9 cellular contexts compared by ENCODE assay signal in genomic region chr10:88390041-88390440, GRCh38.
A peak's percentile ranks its signal among the peaks of the same experiment; 100 is the strongest.
DNase-seq lines count a peak whose midpoint lies in the region; ATAC-seq, FAIRE-seq and TF ChIP-seq lines count a peak whose summit lies in the region.
"Had no signal": no experiment of that assay in that cellular context is flagged by ENCODE, and none has a peak within 500 bp of the region (broad histone marks: within the 10 kb centered on the region; RNA-seq: fewer than 3 reads in every experiment).

No MANE protein-coding gene starts in this region.

- CTCF ChIA-PET in GM12878 (lab: Yijun Ruan, JAX), result interaction anchor here (0.7 to 5.6 kb wide), 53 partner anchors 8 to 585 kb away, joined by 3 to 98 read pairs (median 5); partner anchors contain the start of genes KLLN and PTEN

- peak overlapping the region; percentile 99 for H3K27ac ChIP-seq in GM12878 (ENCODE audit: control insufficient read depth, insufficient read depth)
- H3K27ac ChIP-seq: SJSA1 had no signal

- peaks cover 20% of the 10 kb centered on the region for H3K79me2 ChIP-seq in Loucy (ENCODE audit: insufficient read depth, low read length)
- H3K79me2 ChIP-seq in GM12878 (ENCODE audit: control insufficient read depth, insufficient read depth, low read length), result no peaks in the 10 kb centered on the region

- no peak for TF ChIP-seq RAD21 in GM12878 (IDR thresholded peaks at IDR 0.05; ENCODE audit: insufficient read depth, low read depth, low read length)

- no peak for TF ChIP-seq EP300 in GM12878 (IDR thresholded peaks at IDR 0.05; ENCODE audit: borderline replicate concordance in 1 of 2, control insufficient read depth in 1 of 2, low read depth in 2 of 2, low read length in 2 of 2)

- H3K36me3 ChIP-seq in Loucy (ENCODE audit: insufficient read depth, low read length), result no peaks in the 10 kb centered on the region
- H3K36me3 ChIP-seq in GM12878 (ENCODE audit: control insufficient read depth in 2 of 2, insufficient read depth in 2 of 2, low read length in 1 of 2), result no peaks in the 10 kb centered on the region
- H3K36me3 ChIP-seq: SJSA1 had no signal

- TF ChIP-seq POLR2A in GM12892 (IDR thresholded peaks at IDR 0.05; ENCODE audit: low read depth, low read length) (no peak), GM12878 (IDR thresholded peaks at IDR 0.05; ENCODE audit: low read depth, low read length) (no peak)

- peaks cover 66% of the 10 kb centered on the region for H3K4me1 ChIP-seq in Loucy (ENCODE audit: insufficient read depth, low read length, poor library complexity, severe bottlenecking)
- H3K4me1 ChIP-seq in GM12878 (ENCODE audit: control insufficient read depth, insufficient read depth, low read length), result peaks cover 60% of the 10 kb centered on the region
- H3K4me1 ChIP-seq: SJSA1 had no signal

- H4K20me1 ChIP-seq in Loucy (ENCODE audit: insufficient read depth, low read length, poor library complexity, severe bottlenecking) (no peaks in the 10 kb centered on the region), GM12878 (ENCODE audit: control insufficient read depth, insufficient read depth) (no peaks in the 10 kb centered on the region)

- RAD21 ChIA-PET in GM12878 (lab: Charles Lee; ENCODE audit: unreplicated experiment), result interaction anchor here (0.7 to 7.3 kb wide), 29 partner anchors 16 to 572 kb away, joined by 3 to 158 read pairs (median 5); partner anchors contain the start of genes ATAD1, KLLN and PTEN

- H2AFZ ChIP-seq in Loucy (ENCODE audit: low read length) (no peak overlapping the region), GM12878 (ENCODE audit: control insufficient read depth, low read depth, low read length) (no peak overlapping the region)

- H3K9me3 ChIP-seq in Loucy (ENCODE audit: insufficient read depth, low read depth, low read length) (no peaks in the 10 kb centered on the region), GM12878 (replicated peaks; ENCODE audit: control insufficient read depth, insufficient read depth, low read length) (no peaks in the 10 kb centered on the region)
- H3K9me3 ChIP-seq: SJSA1 had no signal

- peaks cover 15% of the 10 kb centered on the region for H3F3A ChIP-seq in Loucy (ENCODE audit: low read depth)

- DNase-seq in GM12892 (ENCODE audit: insufficient read length) (no peak), GM12878 (ENCODE audit: low read depth, low spot score) (no peak), superior temporal gyrus (ENCODE audit: extremely low spot score) (peak; percentile 21), DMS153 treated with DMSO at 0.1 percent for 48 hours (lab: John Stamatoyannopoulos, UW; ENCODE audit: unreplicated experiment) (no peak)
- no peak for DNase-seq in activated CD4-positive, alpha-beta T cell treated with anti-CD3 and anti-CD28 coated beads for 48 hours
- DNase-seq: NCI-H2029 had no signal

- in situ Hi-C loops in GM12878 (cut with MboI), result no loop called here

- ATAC-seq in GM12878 (no peak), HG02973 (IDR thresholded peaks at IDR 0.05; ENCODE audit: unreplicated experiment) (no peak)

- H3K9ac ChIP-seq in Loucy (ENCODE audit: low read depth, low read length, poor library complexity, severe bottlenecking), result peak overlapping the region; percentile 99
- no peak overlapping the region for H3K9ac ChIP-seq in GM12878 (ENCODE audit: control insufficient read depth, insufficient read depth, low read length)

- TF ChIP-seq CTCF in Loucy (conservative IDR thresholded peaks at IDR 0.05; ENCODE audit: low read length) (no peak), GM12878 (IDR thresholded peaks at IDR 0.05 in 2 of 3, conservative IDR thresholded peaks at IDR 0.05 in 1 of 3; ENCODE audit: control insufficient read depth in 2 of 3, extremely low read depth in 1 of 3, insufficient read depth in 1 of 3, low read depth in 3 of 3, low read length in 3 of 3) (no peak)

- SMC1A ChIA-PET in GM12878 (lab: Charles Lee; ENCODE audit: uncharacterized antibody, unreplicated experiment), result interaction anchor here (0.5 to 10.1 kb wide), 61 partner anchors 9 to 572 kb away, joined by 3 to 192 read pairs (median 4); partner anchors contain the start of genes ATAD1, KLLN and PTEN

- intact Hi-C loops in GM12878 (cut with micrococcal nuclease; ENCODE audit: unreplicated experiment), result no loop called here

- H3K9me2 ChIP-seq in Loucy (replicated peaks; ENCODE audit: low read depth, low read length), result no peaks in the 10 kb centered on the region

- H3K27me3 ChIP-seq in Loucy (ENCODE audit: insufficient read depth, low read length, poor library complexity, severe bottlenecking) (no peaks in the 10 kb centered on the region), GM12878 (replicated peaks in 1 of 2; ENCODE audit: control insufficient read depth in 2 of 2, insufficient read depth in 2 of 2, low read length in 1 of 2) (no peaks in the 10 kb centered on the region)
- H3K27me3 ChIP-seq: SJSA1 had no signal

- H3K4me2 ChIP-seq in Loucy (ENCODE audit: low read depth, low read length, poor library complexity, severe bottlenecking), result peak overlapping the region; percentile 97
- no peak overlapping the region for H3K4me2 ChIP-seq in GM12878 (ENCODE audit: control insufficient read depth, insufficient read depth)

- BruUV-seq in GM12878 (replicated peaks; lab: Mats Ljungman, UMichigan), result no TSS peak

- WGBS in GM12878 (ENCODE audit: insufficient coverage, insufficient replicate concordance, low lambda C conversion rate, missing lambda C conversion rate), result 98% methylated on average over 4 of the region's 4 CpGs

- POLR2A ChIA-PET in GM12878 (lab: Charles Lee), result interaction anchor here (1.0 to 5.3 kb wide), 4 partner anchors 276 to 531 kb away, joined by 3 to 53 read pairs (median 7); partner anchors contain the start of genes KLLN and PTEN

- peak; percentile 66 for FAIRE-seq in GM12892 (lab: Jason Lieb, UNC)
- FAIRE-seq in GM12878 (lab: Jason Lieb, UNC), result no peak

- H3K4me3 ChIP-seq in Loucy (ENCODE audit: low read length, poor library complexity, severe bottlenecking), result no peak overlapping the region
- no peak overlapping the region for H3K4me3 ChIP-seq in GM12878
- H3K4me3 ChIP-seq: SJSA1 had no signal

TF ChIP-seq in GM12878, 131 proteins besides CTCF, POLR2A, EP300 and RAD21:
- TF ChIP-seq CBX5 (IDR thresholded peaks at IDR 0.05; ENCODE audit: low read depth) (no peak), NR2F1 (conservative IDR thresholded peaks at IDR 0.05) (no peak), PBX3 (IDR thresholded peaks at IDR 0.05; ENCODE audit: insufficient replicate concordance, low read depth, low read length) (no peak), GABPA (IDR thresholded peaks at IDR 0.05; ENCODE audit: low read depth) (no peak), USF2 (IDR thresholded peaks at IDR 0.05; ENCODE audit: borderline replicate concordance, low read depth, low read length) (no peak), RCOR1 (conservative IDR thresholded peaks at IDR 0.05; ENCODE audit: low read depth, low read length) (no peak), NR2C2 (IDR thresholded peaks at IDR 0.05; ENCODE audit: borderline replicate concordance, control insufficient read depth, insufficient read length, low read depth) (no peak), CBFB (IDR thresholded peaks at IDR 0.05; ENCODE audit: low read depth) (no peak), WRNIP1 (IDR thresholded peaks at IDR 0.05; ENCODE audit: borderline replicate concordance, low read depth, low read length) (no peak), PAX8 (IDR thresholded peaks at IDR 0.05) (no peak), ZNF687 (IDR thresholded peaks at IDR 0.05) (no peak)
